In genomic region chr13:44196186-44196751, GRCh38 we compare ENCODE assay signal across 21 cellular contexts.
DNase-seq lines count a peak whose midpoint lies in the region; ATAC-seq and TF ChIP-seq lines count a peak whose summit lies in the region.
"Had no signal": no experiment of that assay in that cellular context is flagged by ENCODE, and none has a peak within 500 bp of the region (broad histone marks: within the 10 kb centered on the region; RNA-seq: fewer than 3 reads in every experiment).

No MANE protein-coding gene starts in this region.

- H3K27ac ChIP-seq in CD4-positive, CD25-positive, alpha-beta regulatory T cell (ENCODE audit: insufficient read depth, low read length, poor library complexity, severe bottlenecking): no peak overlapping the region
- peak overlapping the region; percentile 85 for H3K27ac ChIP-seq in PC-3 (ENCODE audit: low read length)
- H3K27ac ChIP-seq: skin epidermis, testis had no signal

- DNase-seq in activated CD4-positive, alpha-beta memory T cell treated with anti-CD3 and anti-CD28 coated beads for 36 hours: peak; percentile 31
- DNase-seq in activated CD4-positive, alpha-beta memory T cell treated with anti-CD3 and anti-CD28 coated beads, Interleukin-2, amount 10 ng/mL, durations not matched to agents 7 days and 5 days: no peak
- peak in 1 of 3 donors; percentile 2 for DNase-seq in CD4-positive, CD25-positive, alpha-beta regulatory T cell
- DNase-seq in PC-3 (peak; percentile 52), epithelial cell of esophagus (ENCODE audit: low read depth) (peak; percentile 17), anterior cingulate cortex (lab: John Stamatoyannopoulos, UW) (no peak), erythroblast (lab: John Stamatoyannopoulos, UW) (no peak), UCSD-AML1 (lab: John Stamatoyannopoulos, UW; ENCODE audit: unreplicated experiment) (no peak)
- DNase-seq: central memory CD4-positive, alpha-beta T cell; cortex of kidney; foreskin melanocyte; GOT3; kidney; NCI-H1092 treated with DMSO at 0.1 percent for 48 hours; NCI-H187 treated with DMSO at 0.1 percent for 48 hours; NCI-H2171; NCI-H510A; stimulated activated naive CD4-positive, alpha-beta T cell treated with Interleukin-2 at 50 U/mL for 16 hours; T-cell; testis had no signal

- no peaks in the 10 kb centered on the region for H3K9me2 ChIP-seq in PC-3 (replicated peaks; ENCODE audit: low read length)

- H3K36me3 Mint-ChIP-seq in activated CD4-positive, alpha-beta memory T cell treated with anti-CD3 and anti-CD28 coated beads for 36 hours: no peaks in the 10 kb centered on the region
- H3K36me3 Mint-ChIP-seq in activated CD4-positive, alpha-beta memory T cell treated with anti-CD3 and anti-CD28 coated beads, Interleukin-2, amount 10 ng/mL, durations not matched to agents 7 days and 5 days (ENCODE audit: low read depth): no peaks in the 10 kb centered on the region
- H3K36me3 Mint-ChIP-seq in CD4-positive, CD25-positive, alpha-beta regulatory T cell: no peaks in the 10 kb centered on the region
- H3K36me3 Mint-ChIP-seq: T-cell had no signal

- no peaks in the 10 kb centered on the region for H3K27me3 ChIP-seq in CD4-positive, CD25-positive, alpha-beta regulatory T cell (ENCODE audit: control insufficient read depth, insufficient read depth, low read length)
- H3K27me3 ChIP-seq in PC-3 (ENCODE audit: low read length): no peaks in the 10 kb centered on the region
- H3K27me3 ChIP-seq: testis had no signal

- H3K4me1 ChIP-seq in CD4-positive, CD25-positive, alpha-beta regulatory T cell (ENCODE audit: control insufficient read depth, insufficient read depth, low read length, poor library complexity, severe bottlenecking): peaks cover 34% of the 10 kb centered on the region
- peaks cover 63% of the 10 kb centered on the region for H3K4me1 ChIP-seq in PC-3 (ENCODE audit: insufficient read depth, low read length)

- TF ChIP-seq CTCF in PC-3 (conservative IDR thresholded peaks at IDR 0.05; ENCODE audit: low read depth, low read length) (no peak), epithelial cell of esophagus (IDR thresholded peaks at IDR 0.05; ENCODE audit: insufficient read depth, low read depth, low read length, missing control alignments) (no peak)

- H3K27me3 Mint-ChIP-seq in activated CD4-positive, alpha-beta memory T cell treated with anti-CD3 and anti-CD28 coated beads for 36 hours: peaks cover 22% of the 10 kb centered on the region
- peaks cover 67% of the 10 kb centered on the region for H3K27me3 Mint-ChIP-seq in activated CD4-positive, alpha-beta memory T cell treated with anti-CD3 and anti-CD28 coated beads, Interleukin-2, amount 10 ng/mL, durations not matched to agents 7 days and 5 days
- H3K27me3 Mint-ChIP-seq in CD4-positive, CD25-positive, alpha-beta regulatory T cell: no peaks in the 10 kb centered on the region
- H3K27me3 Mint-ChIP-seq: T-cell had no signal

- H4K20me1 ChIP-seq in PC-3 (ENCODE audit: low read length): no peaks in the 10 kb centered on the region

- H3K9ac ChIP-seq in PC-3 (ENCODE audit: low read length): peak overlapping the region; percentile 32; the same call in 1 of the 2 replicates

- no peaks in the 10 kb centered on the region for H3K36me3 ChIP-seq in CD4-positive, CD25-positive, alpha-beta regulatory T cell (ENCODE audit: control insufficient read depth, insufficient read depth, low read length)
- no peaks in the 10 kb centered on the region for H3K36me3 ChIP-seq in PC-3 (ENCODE audit: low read depth, low read length)

- no peak overlapping the region for H3K4me3 ChIP-seq in CD4-positive, CD25-positive, alpha-beta regulatory T cell (ENCODE audit: low read depth, low read length)
- no peak overlapping the region for H3K4me3 ChIP-seq in PC-3 (ENCODE audit: low read length)
- no peak overlapping the region for H3K4me3 ChIP-seq in epithelial cell of esophagus (ENCODE audit: low read length)
- H3K4me3 ChIP-seq: skin epidermis, testis had no signal

- H3K79me2 ChIP-seq in PC-3 (ENCODE audit: low read length): no peaks in the 10 kb centered on the region

- POLR2A ChIA-PET in activated CD4-positive, alpha-beta memory T cell treated with anti-CD3 and anti-CD28 coated beads for 36 hours (lab: Charles Lee): no interaction called here
- POLR2A ChIA-PET in activated CD4-positive, alpha-beta memory T cell treated with anti-CD3 and anti-CD28 coated beads, Interleukin-2, amount 10 ng/mL, durations not matched to agents 7 days and 5 days (lab: Charles Lee): interaction anchor here (1.0 kb wide), 1 partner anchor 238 kb away, joined by 5 read pairs; no protein-coding TSS in a partner anchor
- POLR2A ChIA-PET in PC-3 (lab: Charles Lee; ENCODE audit: unreplicated experiment): no interaction called here

- no peak for TF ChIP-seq POLR2A in erythroblast (IDR thresholded peaks at IDR 0.05; ENCODE audit: low read length)

- H3K4me2 ChIP-seq in PC-3 (ENCODE audit: low read length): no peak overlapping the region

- intact Hi-C loops in activated CD4-positive, alpha-beta memory T cell treated with anti-CD3 and anti-CD28 coated beads for 36 hours (cut with micrococcal nuclease): loop anchor here (1.0 to 5.0 kb wide), 2 partner anchors 46 to 117 kb away; no protein-coding TSS in a partner anchor
- intact Hi-C loops in PC-3 (cut with micrococcal nuclease): no loop called here

- H3K4me1 Mint-ChIP-seq in activated CD4-positive, alpha-beta memory T cell treated with anti-CD3 and anti-CD28 coated beads for 36 hours (ENCODE audit: low read depth): peaks cover 44% of the 10 kb centered on the region
- H3K4me1 Mint-ChIP-seq in activated CD4-positive, alpha-beta memory T cell treated with anti-CD3 and anti-CD28 coated beads, Interleukin-2, amount 10 ng/mL, durations not matched to agents 7 days and 5 days: peaks cover 53% of the 10 kb centered on the region
- peaks cover 0 to 43% (median 27%) of the 10 kb centered on the region in 4 donors for H3K4me1 Mint-ChIP-seq in CD4-positive, CD25-positive, alpha-beta regulatory T cell

- H3K4me3 Mint-ChIP-seq in activated CD4-positive, alpha-beta memory T cell treated with anti-CD3 and anti-CD28 coated beads for 36 hours: no peak overlapping the region
- H3K4me3 Mint-ChIP-seq in activated CD4-positive, alpha-beta memory T cell treated with anti-CD3 and anti-CD28 coated beads, Interleukin-2, amount 10 ng/mL, durations not matched to agents 7 days and 5 days: no peak overlapping the region
- peak overlapping the region in 2 of 4 donors; percentile 0 to 17 for H3K4me3 Mint-ChIP-seq in CD4-positive, CD25-positive, alpha-beta regulatory T cell
- H3K4me3 Mint-ChIP-seq: T-cell had no signal

- no peaks in the 10 kb centered on the region for H3K9me3 Mint-ChIP-seq in activated CD4-positive, alpha-beta memory T cell treated with anti-CD3 and anti-CD28 coated beads for 36 hours
- no peaks in the 10 kb centered on the region for H3K9me3 Mint-ChIP-seq in activated CD4-positive, alpha-beta memory T cell treated with anti-CD3 and anti-CD28 coated beads, Interleukin-2, amount 10 ng/mL, durations not matched to agents 7 days and 5 days
- H3K9me3 Mint-ChIP-seq in CD4-positive, CD25-positive, alpha-beta regulatory T cell: peaks cover 0 to 3% (median 0%) of the 10 kb centered on the region in 7 donors

- no peaks in the 10 kb centered on the region for H3K9me3 ChIP-seq in CD4-positive, CD25-positive, alpha-beta regulatory T cell (ENCODE audit: control insufficient read depth in 2 of 2, low read length in 2 of 2)
- no peaks in the 10 kb centered on the region for H3K9me3 ChIP-seq in PC-3 (ENCODE audit: low read length)
- H3K9me3 ChIP-seq: testis had no signal

- no peaks in the 10 kb centered on the region for H3F3A ChIP-seq in PC-3 (ENCODE audit: low read length, unreplicated experiment)

- no peak overlapping the region for H2AFZ ChIP-seq in PC-3 (ENCODE audit: low read length)

- CTCF ChIA-PET in activated CD4-positive, alpha-beta memory T cell treated with anti-CD3 and anti-CD28 coated beads for 36 hours (lab: Charles Lee): no interaction called here
- CTCF ChIA-PET in activated CD4-positive, alpha-beta memory T cell treated with anti-CD3 and anti-CD28 coated beads, Interleukin-2, amount 10 ng/mL, durations not matched to agents 7 days and 5 days (lab: Charles Lee): interaction anchor here (1.8 kb wide), 1 partner anchor 242 kb away, joined by 4 read pairs; no protein-coding TSS in a partner anchor
- CTCF ChIA-PET in PC-3 (lab: Charles Lee): no interaction called here

- no peak overlapping the region for H3K27ac Mint-ChIP-seq in activated CD4-positive, alpha-beta memory T cell treated with anti-CD3 and anti-CD28 coated beads for 36 hours
- H3K27ac Mint-ChIP-seq in activated CD4-positive, alpha-beta memory T cell treated with anti-CD3 and anti-CD28 coated beads, Interleukin-2, amount 10 ng/mL, durations not matched to agents 7 days and 5 days: no peak overlapping the region
- H3K27ac Mint-ChIP-seq in CD4-positive, CD25-positive, alpha-beta regulatory T cell: peak overlapping the region; percentile 34 to 79 (median 54)

- BruUV-seq in PC-3 (replicated peaks; lab: Mats Ljungman, UMichigan): no TSS peak

- ATAC-seq in CD4-positive, CD25-positive, alpha-beta regulatory T cell (ENCODE audit: low read depth in 2 of 2): no peak
- peak; percentile 46 for ATAC-seq in PC-3
- ATAC-seq: T-cell had no signal

Comparison
In these comparisons a context has a peak if more than half of its experiments do, and no peak if none do; other contexts are left out.
1. DNase-seq: peak in activated CD4-positive, alpha-beta memory T cell treated with anti-CD3 and anti-CD28 coated beads for 36 hours (single experiment), PC-3 (single experiment) and epithelial cell of esophagus (single experiment); none in activated CD4-positive, alpha-beta memory T cell treated with anti-CD3 and anti-CD28 coated beads, Interleukin-2, amount 10 ng/mL, durations not matched to agents 7 days and 5 days (single experiment), anterior cingulate cortex (0 of 58), erythroblast (0 of 2) and UCSD-AML1 (single experiment).
2. H3K27ac Mint-ChIP-seq: peak in CD4-positive, CD25-positive, alpha-beta regulatory T cell (3 of 3); none in activated CD4-positive, alpha-beta memory T cell treated with anti-CD3 and anti-CD28 coated beads for 36 hours (single experiment) and activated CD4-positive, alpha-beta memory T cell treated with anti-CD3 and anti-CD28 coated beads, Interleukin-2, amount 10 ng/mL, durations not matched to agents 7 days and 5 days (single experiment).